ENCODE assay signal across 3 cellular contexts in genomic region chr22:24213111-24213510, GRCh38. TPM values are rescaled to one million over a fixed set of nuclear protein-coding genes. Genes with fewer than 3 reads are reported as not detected.
"Had no signal": no experiment of that assay in that cellular context is flagged by ENCODE, and none has a peak within 500 bp of the region (broad histone marks: within the 10 kb centered on the region; RNA-seq: fewer than 3 reads in every experiment).

No MANE protein-coding gene starts in this region.

RNA-seq across cellular contexts. Expression of gene GGT5, which starts 31.8 kb away (rescaled TPM):
- polyA plus RNA-seq: immature natural killer cell; keratinocyte; naive thymus-derived CD4-positive, alpha-beta T cell had no signal
